8 cellular contexts compared by ENCODE assay signal in genomic region chr12:56007148-56007891, GRCh38. TPM values are rescaled to one million over a fixed set of nuclear protein-coding genes. Genes with fewer than 3 reads are reported as not detected.
DNase-seq lines count a peak whose midpoint lies in the region; ATAC-seq, FAIRE-seq and TF ChIP-seq lines count a peak whose summit lies in the region.

No MANE protein-coding gene starts in this region.

- peak overlapping the region; percentile 96 for H2AFZ ChIP-seq in MM.1S (ENCODE audit: low read length)
- peak overlapping the region; percentile 97 for H2AFZ ChIP-seq in neural progenitor cell (replicated peaks)

- no peaks in the 10 kb centered on the region for H4K20me1 ChIP-seq in MM.1S (ENCODE audit: insufficient read depth, low read length)
- no peaks in the 10 kb centered on the region for H4K20me1 ChIP-seq in neural progenitor cell (ENCODE audit: low read depth)

- DNase-seq in D721Med (ENCODE audit: insufficient read length, low spot score) (peak; percentile 92), MM.1S (peak; percentile 82), SJCRH30 (peak; percentile 90 to 91), frontal cortex (ENCODE audit: low spot score in 2 of 2) (peak; percentile 94 to 95), neural progenitor cell (ENCODE audit: low spot score) (peak; percentile 96), stomach (peak; percentile 85)
- peak in 3 of 4 experiments; percentile 40 to 77 (median 63) for DNase-seq in activated naive CD4-positive, alpha-beta T cell (lab: John Stamatoyannopoulos, UW)

- H3K27ac Mint-ChIP-seq in neural progenitor cell = peak overlapping the region; percentile 96

- H3K4me3 ChIP-seq in MM.1S (ENCODE audit: low read length) = peak overlapping the region; percentile 68
- H3K4me3 ChIP-seq in SJCRH30 = peak overlapping the region; percentile 58
- peak overlapping the region; percentile 69 for H3K4me3 ChIP-seq in neural progenitor cell
- H3K4me3 ChIP-seq in stomach = peak overlapping the region; percentile 82 to 94 (median 88)

- intact Hi-C loops in stomach (cut with DNase I; ENCODE audit: low total_unique reads) = no loop called here

- H3K9ac ChIP-seq in MM.1S (ENCODE audit: low read length) (peak overlapping the region; percentile 49), neural progenitor cell (peak overlapping the region; percentile 83)

- peak overlapping the region; percentile 9; the same call in 1 of the 2 replicates for H3K27ac ChIP-seq in MM.1S (ENCODE audit: low read length)
- peak overlapping the region; percentile 33; the same call in 1 of the 2 replicates for H3K27ac ChIP-seq in SJCRH30
- peak overlapping the region; percentile 55 for H3K27ac ChIP-seq in neural progenitor cell
- H3K27ac ChIP-seq in stomach = peak overlapping the region; percentile 84 to 96 (median 94)

- peaks cover 13% of the 10 kb centered on the region for H3K27me3 Mint-ChIP-seq in neural progenitor cell (ENCODE audit: insufficient read depth, low read depth)

- no peak for FAIRE-seq in D721Med (lab: Jason Lieb, UNC)
- no peak for FAIRE-seq in frontal cortex (lab: Jason Lieb, UNC)

- H3K36me3 ChIP-seq in MM.1S (replicated peaks; ENCODE audit: insufficient read depth, low read length) (no peaks in the 10 kb centered on the region), SJCRH30 (no peaks in the 10 kb centered on the region; the same call in 1 of the 2 replicates), neural progenitor cell (no peaks in the 10 kb centered on the region), stomach (peaks cover 12 to 36% (median 28%) of the 10 kb centered on the region in 4 donors)

- H3K79me2 ChIP-seq in MM.1S (ENCODE audit: low read length) (no peaks in the 10 kb centered on the region), neural progenitor cell (ENCODE audit: low read depth) (no peaks in the 10 kb centered on the region)

- H3K4me1 ChIP-seq in MM.1S (ENCODE audit: low read length) (peaks cover 5% of the 10 kb centered on the region; the same call in 1 of the 2 replicates), SJCRH30 (no peaks in the 10 kb centered on the region), neural progenitor cell (peaks cover 4% of the 10 kb centered on the region), stomach (peaks cover 6 to 24% (median 15%) of the 10 kb centered on the region in 4 donors)

- 0 to 1% (median 1%) methylated on average over 27 to 52 of the region's 52 CpGs for WGBS in stomach, 5 donors

- H3F3A ChIP-seq in MM.1S (ENCODE audit: insufficient read depth, low read length) (no peaks in the 10 kb centered on the region), neural progenitor cell (ENCODE audit: low read depth) (peaks cover 20% of the 10 kb centered on the region)

- ATAC-seq in GM21723 (IDR thresholded peaks at IDR 0.05; ENCODE audit: unreplicated experiment) = peak; percentile 79

- no peak for TF ChIP-seq CTCF in D721Med (IDR thresholded peaks at IDR 0.05; ENCODE audit: insufficient read depth, missing control alignments)
- TF ChIP-seq CTCF in MM.1S (IDR thresholded peaks at IDR 0.05; ENCODE audit: low read length) = no peak
- no peak for TF ChIP-seq CTCF in neural progenitor cell (IDR thresholded peaks at IDR 0.05)
- TF ChIP-seq CTCF in stomach (IDR thresholded peaks at IDR 0.05) = peak in 1 of 7 experiments; percentile 32

- no peaks in the 10 kb centered on the region for H3K9me3 Mint-ChIP-seq in neural progenitor cell

- peak overlapping the region; percentile 90 for H3K4me3 Mint-ChIP-seq in neural progenitor cell

- H3K9me2 ChIP-seq in MM.1S (replicated peaks; ENCODE audit: insufficient read depth, low read length) = no peaks in the 10 kb centered on the region

- no peaks in the 10 kb centered on the region for H3K9me3 ChIP-seq in MM.1S (replicated peaks; ENCODE audit: insufficient read depth, low read length)
- no peaks in the 10 kb centered on the region for H3K9me3 ChIP-seq in SJCRH30 (replicated peaks)
- no peaks in the 10 kb centered on the region for H3K9me3 ChIP-seq in neural progenitor cell (ENCODE audit: low read depth)
- no peaks in the 10 kb centered on the region for H3K9me3 ChIP-seq in stomach

- H3K36me3 Mint-ChIP-seq in neural progenitor cell = peaks cover 17% of the 10 kb centered on the region

- TF ChIP-seq EP300 in stomach (IDR thresholded peaks at IDR 0.05) = no peak

- H3K4me2 ChIP-seq in MM.1S (ENCODE audit: low read depth, low read length) = peak overlapping the region; percentile 77
- peak overlapping the region; percentile 85 for H3K4me2 ChIP-seq in neural progenitor cell

- H3K27me3 ChIP-seq in MM.1S (replicated peaks; ENCODE audit: insufficient read depth, low read length) = no peaks in the 10 kb centered on the region
- H3K27me3 ChIP-seq in SJCRH30 = no peaks in the 10 kb centered on the region
- H3K27me3 ChIP-seq in neural progenitor cell = no peaks in the 10 kb centered on the region
- no peaks in the 10 kb centered on the region for H3K27me3 ChIP-seq in stomach

- no peak for TF ChIP-seq POLR2A in stomach (IDR thresholded peaks at IDR 0.05)

- peaks cover 14% of the 10 kb centered on the region for H3K4me1 Mint-ChIP-seq in neural progenitor cell

RNA-seq across cellular contexts. Expression of gene SUOX, which starts 10.2 kb away (rescaled TPM):
- total RNA-seq in SJCRH30 (2014; rRNA removed; shearing (Covaris generic)) = 10.0 and 13.2 TPM in 2 replicates
- total RNA-seq in frontal cortex (8.2 TPM), neural progenitor cell (ENCODE audit: low replicate concordance) (17.5 and 35.5 TPM in 2 replicates), stomach (10 to 100 TPM in 2 of 5 donors, 1 to 10 TPM in 3; 9.0 to 67.7 (median 10.0) TPM)
- 10 to 100 TPM in 2 of 3 donors, 1 to 10 TPM in 1; 8.4 to 14.3 (median 11.8) TPM for polyA plus RNA-seq in stomach

RNA-seq across cellular contexts. Expression of gene IKZF4, which starts 13.5 kb away (rescaled TPM):
- 1.7 and 2.2 TPM in 2 replicates for total RNA-seq in SJCRH30 (2014; rRNA removed; shearing (Covaris generic))
- total RNA-seq in frontal cortex = 1.6 TPM
- total RNA-seq in neural progenitor cell (ENCODE audit: low replicate concordance) = 2.1 and 4.4 TPM in 2 replicates
- total RNA-seq in stomach = 10 to 100 TPM in 1 of 5 donors, 1 to 10 TPM in 4; 2.3 to 15.6 (median 3.5) TPM
- 1 to 10 TPM; 1.5 to 2.9 (median 2.4) TPM for polyA plus RNA-seq in stomach

RNA-seq across cellular contexts. Expression of gene RAB5B, which starts 33.4 kb away (rescaled TPM):
- total RNA-seq in SJCRH30 (2014; rRNA removed; shearing (Covaris generic)) = 59.4 and 61.0 TPM in 2 replicates
- total RNA-seq in frontal cortex (33.0 TPM), neural progenitor cell (ENCODE audit: low replicate concordance) (62.9 and 64.5 TPM in 2 replicates), stomach (100 to 1,000 TPM in 1 of 5 donors, 10 to 100 TPM in 4; 17.1 to 100 (median 75.1) TPM)
- polyA plus RNA-seq in stomach = 10 to 100 TPM; 52.4 to 92.4 (median 61.3) TPM

RNA-seq across cellular contexts. Expression of gene RPS26, which starts 34.4 kb away (rescaled TPM):
- 229 and 271 TPM in 2 replicates for total RNA-seq in SJCRH30 (2014; rRNA removed; shearing (Covaris generic))
- total RNA-seq in frontal cortex = 15.5 TPM
- total RNA-seq in neural progenitor cell (ENCODE audit: low replicate concordance) = 721 and 819 TPM in 2 replicates
- total RNA-seq in stomach = 100 to 1,000 TPM in 4 of 5 donors, 10 to 100 TPM in 1; 22.3 to 929 (median 265) TPM
- polyA plus RNA-seq in stomach = 1,000 to 10,000 TPM; 1,182 to 1,748 (median 1,390) TPM

RNA-seq across cellular contexts. Expression of gene CDK2, which starts 40.7 kb away (rescaled TPM):
- total RNA-seq in SJCRH30 (2014; rRNA removed; shearing (Covaris generic)) = 99.6 and 106 TPM in 2 replicates
- total RNA-seq in frontal cortex (5.3 TPM), neural progenitor cell (ENCODE audit: low replicate concordance) (46.5 and 52.2 TPM in 2 replicates), stomach (100 to 1,000 TPM in 1 of 5 donors, 10 to 100 TPM in 3, 1 to 10 TPM in 1; 4.1 to 124 (median 12.3) TPM)
- 10 to 100 TPM; 12.5 to 18.4 (median 17.5) TPM for polyA plus RNA-seq in stomach

Comparison
In these comparisons a context has a peak if more than half of its experiments do, and no peak if none do; other contexts are left out.
1. Peak in every context shown above with its lines: DNase-seq, ATAC-seq, H3K4me3 ChIP-seq and H3K27ac ChIP-seq.
2. H3K27ac ChIP-seq: peak in every context shown above with its lines; median percentile 94 in stomach; 55 in neural progenitor cell; 33 in SJCRH30; 9 in MM.1S.